In the genomic region with DNA sequence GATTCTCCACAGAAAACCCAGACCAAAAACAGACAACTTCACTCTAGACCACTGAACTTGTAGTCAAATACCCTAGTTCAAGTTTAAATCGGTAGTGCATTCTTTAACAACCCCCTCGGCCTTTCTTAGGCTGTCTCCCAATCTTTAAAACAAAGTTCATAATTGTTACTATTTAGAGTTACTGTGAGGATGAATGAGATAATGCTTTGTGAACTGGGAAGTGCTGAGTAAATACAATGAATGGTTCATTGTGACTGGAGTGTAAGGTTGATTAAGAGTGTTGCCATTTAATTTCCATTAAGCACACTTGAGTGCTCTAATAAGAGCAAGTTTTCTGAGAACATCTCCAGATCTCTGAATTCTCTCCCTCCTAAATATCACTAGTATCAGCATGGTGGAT, we compare ENCODE assay signal across 20 cellular contexts.
"Had no signal": no experiment of that assay in that cellular context is flagged by ENCODE, and none has a peak within 500 bp of the region (broad histone marks: within the 10 kb centered on the region; RNA-seq: fewer than 3 reads in every experiment).

No MANE protein-coding gene starts in this region.

- H3K27me3 Mint-ChIP-seq: natural killer cell treated with Interleukin-12 subunit alpha and Interleukin-12 subunit beta and Interleukin-15 and Interleukin-18, amount 100 ng/mL, for 72 hours; stimulated activated memory B cell treated with anti-CD40 and anti-IgM and Interleukin-4, amounts not matched to agents 10 μg/mL and 1 μg/mL and 100 μg/mL, for 72 hours had no signal

- H3K9me3 ChIP-seq: gastrocnemius medialis, lower lobe of right lung, psoas muscle, right lobe of liver, spleen, testis, tibial nerve had no signal

- H3K27me3 ChIP-seq: gastrocnemius medialis, right lobe of liver, spleen, testis, tibial nerve had no signal

- H3K4me3 Mint-ChIP-seq: effector memory CD8-positive, alpha-beta T cell; natural killer cell treated with Interleukin-12 subunit alpha and Interleukin-12 subunit beta and Interleukin-15 and Interleukin-18, amount 100 ng/mL, for 72 hours; stimulated activated memory B cell treated with anti-CD40 and anti-IgM and Interleukin-4, amounts not matched to agents 10 μg/mL and 1 μg/mL and 100 μg/mL, for 72 hours; stimulated activated naive CD8-positive, alpha-beta T cell treated with anti-CD3 and anti-CD28 coated beads, Interleukin-15, Interleukin-2, amounts not matched to agents 100 ng/mL and 50 ng/mL, for 24 hours had no signal

- H3K9me3 Mint-ChIP-seq: effector memory CD8-positive, alpha-beta T cell; natural killer cell treated with Interleukin-12 subunit alpha and Interleukin-12 subunit beta and Interleukin-15 and Interleukin-18, amount 100 ng/mL, for 72 hours; stimulated activated memory B cell treated with anti-CD40 and anti-IgM and Interleukin-4, amounts not matched to agents 10 μg/mL and 1 μg/mL and 100 μg/mL, for 72 hours; stimulated activated naive CD8-positive, alpha-beta T cell treated with anti-CD3 and anti-CD28 coated beads, Interleukin-15, Interleukin-2, amounts not matched to agents 100 ng/mL and 50 ng/mL, for 24 hours had no signal

- H3K36me3 Mint-ChIP-seq: natural killer cell treated with Interleukin-12 subunit alpha and Interleukin-12 subunit beta and Interleukin-15 and Interleukin-18, amount 100 ng/mL, for 72 hours; stimulated activated memory B cell treated with anti-CD40 and anti-IgM and Interleukin-4, amounts not matched to agents 10 μg/mL and 1 μg/mL and 100 μg/mL, for 72 hours had no signal

- H3K4me1 ChIP-seq: gastrocnemius medialis, lower lobe of right lung, psoas muscle, right lobe of liver, spleen had no signal

- DNase-seq: effector memory CD8-positive, alpha-beta T cell; erythroblast; gastrocnemius medialis; glutamatergic neuron; left ventricle myocardium inferior; lower lobe of right lung; mesenchymal stem cell; midbrain; psoas muscle; retina; right lobe of liver; spleen; stimulated activated CD4-positive, alpha-beta T cell treated with anti-CD3 and anti-CD28 coated beads, Interleukin-15, amount 100 ng/mL, for 24 hours; stimulated activated CD4-positive, alpha-beta T cell treated with anti-CD3 and anti-CD28 coated beads, Interleukin-1b, Interleukin-23, amount 100 ng/mL, for 48 hours; stimulated activated CD4-positive, alpha-beta T cell treated with anti-CD3 and anti-CD28 coated beads, Interleukin-4, amount 100 ng/mL, for 24 hours; testis had no signal

- H3K36me3 ChIP-seq: gastrocnemius medialis, left ventricle myocardium inferior, lower lobe of right lung, right lobe of liver, spleen, tibial nerve had no signal

- ATAC-seq: effector memory CD8-positive, alpha-beta T cell; gastrocnemius medialis; lower lobe of right lung; natural killer cell treated with Interleukin-12 subunit alpha and Interleukin-12 subunit beta and Interleukin-15 and Interleukin-18, amount 100 ng/mL, for 72 hours; psoas muscle; right lobe of liver; stimulated activated memory B cell treated with anti-CD40 and anti-IgM and Interleukin-4, amounts not matched to agents 10 μg/mL and 1 μg/mL and 100 μg/mL, for 72 hours had no signal

- H3K4me3 ChIP-seq: gastrocnemius medialis, left ventricle myocardium inferior, lower lobe of right lung, psoas muscle, right lobe of liver, spleen, testis, tibial nerve had no signal

- H3K27ac Mint-ChIP-seq: effector memory CD8-positive, alpha-beta T cell; natural killer cell treated with Interleukin-12 subunit alpha and Interleukin-12 subunit beta and Interleukin-15 and Interleukin-18, amount 100 ng/mL, for 72 hours; stimulated activated memory B cell treated with anti-CD40 and anti-IgM and Interleukin-4, amounts not matched to agents 10 μg/mL and 1 μg/mL and 100 μg/mL, for 72 hours; stimulated activated naive CD8-positive, alpha-beta T cell treated with anti-CD3 and anti-CD28 coated beads, Interleukin-15, Interleukin-2, amounts not matched to agents 100 ng/mL and 50 ng/mL, for 24 hours had no signal
